15 cellular contexts compared by ENCODE assay signal in genomic region chr3:188255190-188255589, GRCh38.
"Had no signal": no experiment of that assay in that cellular context is flagged by ENCODE, and none has a peak within 500 bp of the region (broad histone marks: within the 10 kb centered on the region; RNA-seq: fewer than 3 reads in every experiment).

No MANE protein-coding gene starts in this region.

- DNase-seq: activated CD4-positive, CD25-positive, alpha-beta regulatory T cell treated with anti-CD3 and anti-CD28 coated beads, Interleukin-2, amount 50 U/mL, for 72 hours; activated naive CD4-positive, alpha-beta T cell treated with anti-CD3 and anti-CD28 coated beads for 36 hours; amniotic stem cell; brain microvascular endothelial cell; endodermal cell; foreskin fibroblast; immature natural killer cell; left cardiac atrium; naive thymus-derived CD4-positive, alpha-beta T cell; SHP77 treated with DMSO at 0.1 percent for 48 hours; stimulated activated naive CD4-positive, alpha-beta T cell had no signal

- H3K27ac ChIP-seq: brain microvascular endothelial cell, tibial nerve had no signal

- H3K27me3 Mint-ChIP-seq: naive thymus-derived CD4-positive, alpha-beta T cell had no signal

- H3K27ac Mint-ChIP-seq: endodermal cell; immature natural killer cell; naive thymus-derived CD4-positive, alpha-beta T cell had no signal

- H3K4me3 ChIP-seq: right atrium auricular region, smooth muscle cell, tibial nerve had no signal

- H3K9me3 Mint-ChIP-seq: immature natural killer cell had no signal

- H3K36me3 ChIP-seq: brain microvascular endothelial cell had no signal

- H3K9me3 ChIP-seq: tibial nerve had no signal

- ATAC-seq: esophagus mucosa; left cardiac atrium; naive thymus-derived CD4-positive, alpha-beta T cell had no signal

- H3K27me3 ChIP-seq: brain microvascular endothelial cell, right atrium auricular region, tibial nerve had no signal

- H3K4me3 Mint-ChIP-seq: activated naive CD4-positive, alpha-beta T cell treated with anti-CD3 and anti-CD28 coated beads for 36 hours; endodermal cell; immature natural killer cell; naive thymus-derived CD4-positive, alpha-beta T cell had no signal
